Comparison of ENCODE assay signal across 18 cellular contexts in genomic region chr6:57305754-57306153, GRCh38. TPM values are rescaled to one million over a fixed set of nuclear protein-coding genes. Genes with fewer than 3 reads are reported as not detected.
DNase-seq lines count a peak whose midpoint lies in the region; ATAC-seq lines count a peak whose summit lies in the region.
"Had no signal": no experiment of that assay in that cellular context is flagged by ENCODE, and none has a peak within 500 bp of the region (broad histone marks: within the 10 kb centered on the region; RNA-seq: fewer than 3 reads in every experiment).

No MANE protein-coding gene starts in this region.

- no peak for ATAC-seq in GM21360 (IDR thresholded peaks at IDR 0.05; ENCODE audit: unreplicated experiment)
- no peak for ATAC-seq in GM19463 (IDR thresholded peaks at IDR 0.05; ENCODE audit: unreplicated experiment)
- ATAC-seq: activated CD4-positive, alpha-beta T cell treated with anti-CD3 and anti-CD28 coated beads for 36 hours had no signal

- no peaks in the 10 kb centered on the region for H3K9me3 ChIP-seq in subcutaneous abdominal adipose tissue (ENCODE audit: control insufficient read depth in 5 of 5, low read length in 5 of 5)
- H3K9me3 ChIP-seq: breast epithelium had no signal

- intact Hi-C loops in activated naive CD4-positive, alpha-beta T cell treated with anti-CD3 and anti-CD28 coated beads for 36 hours (cut with micrococcal nuclease): no loop called here

- no peaks in the 10 kb centered on the region for H3K36me3 Mint-ChIP-seq in activated naive CD4-positive, alpha-beta T cell treated with anti-CD3 and anti-CD28 coated beads for 36 hours (ENCODE audit: low read depth)

- no peaks in the 10 kb centered on the region for H3K36me3 ChIP-seq in subcutaneous abdominal adipose tissue (ENCODE audit: control insufficient read depth in 5 of 5, insufficient read depth in 5 of 5, low read length in 5 of 5)
- H3K36me3 ChIP-seq: BLaER1 treated with 17β-estradiol and CSF1 and Interleukin-3, amounts not matched to agents 10 nM and 100 nM; breast epithelium had no signal

- no peaks in the 10 kb centered on the region for H3K27me3 ChIP-seq in subcutaneous abdominal adipose tissue (ENCODE audit: control insufficient read depth in 5 of 5, insufficient read depth in 4 of 5, low read length in 5 of 5)
- H3K27me3 ChIP-seq: BLaER1 treated with 17β-estradiol and CSF1 and Interleukin-3, amounts not matched to agents 10 nM and 100 nM; breast epithelium had no signal

- no peak overlapping the region for H3K4me3 ChIP-seq in subcutaneous abdominal adipose tissue (ENCODE audit: low read depth in 1 of 5, low read length in 5 of 5)
- H3K4me3 ChIP-seq: BLaER1 treated with 17β-estradiol and CSF1 and Interleukin-3, amounts not matched to agents 10 nM and 100 nM; breast epithelium had no signal

- no peak overlapping the region for H3K27ac Mint-ChIP-seq in activated naive CD4-positive, alpha-beta T cell treated with anti-CD3 and anti-CD28 coated beads for 36 hours
- H3K27ac Mint-ChIP-seq: activated CD4-positive, alpha-beta T cell treated with anti-CD3 and anti-CD28 coated beads for 36 hours; stimulated activated naive CD8-positive, alpha-beta T cell treated with anti-CD3 and anti-CD28 coated beads, Interleukin-15, Interleukin-2, amounts not matched to agents 100 ng/mL and 50 ng/mL, for 24 hours had no signal

- H3K4me3 Mint-ChIP-seq in activated naive CD4-positive, alpha-beta T cell treated with anti-CD3 and anti-CD28 coated beads for 36 hours: no peak overlapping the region
- H3K4me3 Mint-ChIP-seq: activated CD4-positive, alpha-beta T cell treated with anti-CD3 and anti-CD28 coated beads for 36 hours; stimulated activated naive CD8-positive, alpha-beta T cell treated with anti-CD3 and anti-CD28 coated beads, Interleukin-15, Interleukin-2, amounts not matched to agents 100 ng/mL and 50 ng/mL, for 24 hours had no signal

- DNase-seq in GM04503 (ENCODE audit: low read depth): peak; percentile 70
- peak; percentile 69 for DNase-seq in amniotic epithelial cell (ENCODE audit: low read depth)
- peak; percentile 55 for DNase-seq in iris pigment epithelial cell (ENCODE audit: low read depth)
- DNase-seq in activated CD8-positive, alpha-beta memory T cell treated with anti-CD3 and anti-CD28 coated beads, Interleukin-2, amount 50 U/mL, for 48 hours: no peak
- no peak for DNase-seq in activated naive CD4-positive, alpha-beta T cell treated with anti-CD3 and anti-CD28 coated beads for 36 hours
- DNase-seq: activated CD4-positive, alpha-beta T cell treated with anti-CD3 and anti-CD28 coated beads for 36 hours; activated naive CD4-positive, alpha-beta T cell; Kasumi-1; NCI-H1436 treated with DMSO at 0.1 percent for 48 hours; NCI-H2227 treated with DMSO at 0.1 percent for 48 hours; nucleus accumbens; SIG-M5 had no signal

- H3K27ac ChIP-seq in subcutaneous abdominal adipose tissue (ENCODE audit: low read depth, low read length): peak overlapping the region; percentile 17
- H3K27ac ChIP-seq: BLaER1 treated with 17β-estradiol and CSF1 and Interleukin-3, amounts not matched to agents 10 nM and 100 nM; breast epithelium had no signal

- H3K4me1 ChIP-seq in subcutaneous abdominal adipose tissue (ENCODE audit: control insufficient read depth in 5 of 5, insufficient read depth in 5 of 5, low read length in 5 of 5): peaks cover 0 to 18% (median 11%) of the 10 kb centered on the region in 5 donors
- H3K4me1 ChIP-seq: BLaER1 treated with 17β-estradiol and CSF1 and Interleukin-3, amounts not matched to agents 10 nM and 100 nM; breast epithelium had no signal

- H3K27me3 Mint-ChIP-seq in activated naive CD4-positive, alpha-beta T cell treated with anti-CD3 and anti-CD28 coated beads for 36 hours (ENCODE audit: low read depth): peaks cover 8% of the 10 kb centered on the region

- no peaks in the 10 kb centered on the region for H3K9me3 Mint-ChIP-seq in activated naive CD4-positive, alpha-beta T cell treated with anti-CD3 and anti-CD28 coated beads for 36 hours
- H3K9me3 Mint-ChIP-seq: stimulated activated naive CD8-positive, alpha-beta T cell treated with anti-CD3 and anti-CD28 coated beads, Interleukin-15, Interleukin-2, amounts not matched to agents 100 ng/mL and 50 ng/mL, for 24 hours had no signal

- no peaks in the 10 kb centered on the region for H3K4me1 Mint-ChIP-seq in activated naive CD4-positive, alpha-beta T cell treated with anti-CD3 and anti-CD28 coated beads for 36 hours (ENCODE audit: low read depth)
- H3K4me1 Mint-ChIP-seq: activated CD4-positive, alpha-beta T cell treated with anti-CD3 and anti-CD28 coated beads for 36 hours had no signal

- no peak overlapping the region for H3K9ac ChIP-seq in subcutaneous abdominal adipose tissue (ENCODE audit: low read length in 5 of 5)
- H3K9ac ChIP-seq: BLaER1 treated with 17β-estradiol and CSF1 and Interleukin-3, amounts not matched to agents 10 nM and 100 nM had no signal

- CTCF ChIA-PET in activated naive CD4-positive, alpha-beta T cell treated with anti-CD3 and anti-CD28 coated beads for 36 hours (lab: Charles Lee): no interaction called here

RNA-seq across cellular contexts. Expression of gene PRIM2, which starts 11.7 kb away (rescaled TPM):
- 10 to 100 TPM; 51.5 to 52.0 TPM for total RNA-seq in activated naive CD4-positive, alpha-beta T cell treated with anti-CD3 and anti-CD28 coated beads for 36 hours

Comparison
In these comparisons a context has a peak if more than half of its experiments do, and no peak if none do; other contexts are left out.
1. DNase-seq: peak in GM04503 (single experiment), amniotic epithelial cell (single experiment) and iris pigment epithelial cell (single experiment); none in activated CD8-positive, alpha-beta memory T cell treated with anti-CD3 and anti-CD28 coated beads, Interleukin-2, amount 50 U/mL, for 48 hours (single experiment) and activated naive CD4-positive, alpha-beta T cell treated with anti-CD3 and anti-CD28 coated beads for 36 hours (single experiment).